In the genomic region with DNA sequence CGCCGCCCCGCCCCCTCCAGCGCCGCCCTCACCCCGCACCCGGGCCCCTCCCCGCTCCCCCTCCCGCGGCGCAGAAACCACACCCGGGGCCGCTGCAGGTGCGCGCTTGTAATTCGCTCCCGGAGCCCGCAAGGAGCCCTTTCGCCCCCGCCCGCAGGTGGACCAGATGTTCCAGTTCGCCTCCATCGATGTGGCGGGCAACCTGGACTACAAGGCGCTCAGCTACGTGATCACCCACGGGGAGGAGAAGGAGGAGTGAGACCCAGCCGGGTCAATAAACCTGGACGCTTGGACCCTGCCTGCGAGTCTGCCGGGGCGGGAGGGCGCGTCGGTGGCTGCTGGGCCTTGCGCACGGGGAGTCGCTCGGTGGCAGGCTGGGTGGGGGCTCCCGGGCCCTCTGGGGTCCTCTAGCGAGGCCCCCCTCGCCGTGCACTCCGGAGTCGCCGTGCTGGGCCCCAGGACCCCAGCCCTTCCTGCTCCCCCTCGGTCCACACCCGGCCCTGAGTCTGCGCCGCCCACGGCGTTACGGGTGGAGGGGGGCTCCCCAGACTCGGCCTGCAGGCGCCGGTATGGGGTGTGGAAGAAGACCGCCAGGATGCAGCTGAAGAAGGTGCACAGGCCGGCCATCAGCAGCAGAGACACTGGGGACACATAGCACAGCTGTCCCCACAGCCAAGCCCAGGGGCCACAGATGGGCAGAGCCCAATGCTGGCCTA, we compare ENCODE assay signal across 9 cellular contexts. TPM values are rescaled to one million over a fixed set of nuclear protein-coding genes. Genes with fewer than 3 reads are reported as not detected.
A peak's percentile ranks its signal among the peaks of the same experiment; 100 is the strongest.
DNase-seq lines count a peak whose midpoint lies in the region; ATAC-seq and TF ChIP-seq lines count a peak whose summit lies in the region.
"Had no signal": no experiment of that assay in that cellular context is flagged by ENCODE, and none has a peak within 500 bp of the region (broad histone marks: within the 10 kb centered on the region; RNA-seq: fewer than 3 reads in every experiment).

No MANE protein-coding gene starts in this region.

- H3K27ac Mint-ChIP-seq in activated naive CD8-positive, alpha-beta T cell treated with anti-CD3 and anti-CD28 coated beads for 36 hours = no peak overlapping the region
- no peak overlapping the region for H3K27ac Mint-ChIP-seq in activated naive CD8-positive, alpha-beta T cell treated with anti-CD3 and anti-CD28 coated beads, Interleukin-2, amount 50 U/mL, for 24 hours
- H3K27ac Mint-ChIP-seq: T-helper 1 cell treated with Interleukin-12 subunit alpha and Interleukin-12 subunit beta and Interleukin-4 antibody, amounts not matched to agents 30 μg/mL and 1 μg/mL, for 36 hours had no signal

- intact Hi-C loops in upper lobe of right lung (cut with DNase I) = no loop called here

- H3K9me2 ChIP-seq in OCI-LY1 (ENCODE audit: low read depth, low read length) = no peaks in the 10 kb centered on the region

- TF ChIP-seq CTCF in OCI-LY1 (IDR thresholded peaks at IDR 0.05; ENCODE audit: low read length) (no peak), upper lobe of right lung (IDR thresholded peaks at IDR 0.05) (no peak)

- H3K4me1 ChIP-seq in OCI-LY1 (ENCODE audit: insufficient read depth, low read length, severe bottlenecking) (peaks cover 25% of the 10 kb centered on the region), upper lobe of right lung (peaks cover 21% of the 10 kb centered on the region)

- H3K4me3 Mint-ChIP-seq in activated naive CD8-positive, alpha-beta T cell treated with anti-CD3 and anti-CD28 coated beads for 36 hours = peak overlapping the region; percentile 48
- H3K4me3 Mint-ChIP-seq in activated naive CD8-positive, alpha-beta T cell treated with anti-CD3 and anti-CD28 coated beads, Interleukin-2, amount 50 U/mL, for 24 hours = no peak overlapping the region
- H3K4me3 Mint-ChIP-seq: T-helper 1 cell treated with Interleukin-12 subunit alpha and Interleukin-12 subunit beta and Interleukin-4 antibody, amounts not matched to agents 30 μg/mL and 1 μg/mL, for 36 hours had no signal

- H3K27me3 ChIP-seq in OCI-LY1 (ENCODE audit: insufficient read depth, low read length) (no peaks in the 10 kb centered on the region; the same call in 1 of the 2 replicates), upper lobe of right lung (no peaks in the 10 kb centered on the region)

- no peak for ATAC-seq in activated naive CD8-positive, alpha-beta T cell treated with anti-CD3 and anti-CD28 coated beads, Interleukin-2, amount 50 U/mL, for 24 hours
- ATAC-seq in upper lobe of right lung (peak; percentile 51), GM21526 (IDR thresholded peaks at IDR 0.05; ENCODE audit: low FRiP score, unreplicated experiment) (no peak), GM21515 (IDR thresholded peaks at IDR 0.05; ENCODE audit: unreplicated experiment) (no peak)

- H3F3A ChIP-seq in OCI-LY1 (ENCODE audit: insufficient read depth, low read length) = no peaks in the 10 kb centered on the region

- H3K4me2 ChIP-seq in OCI-LY1 (ENCODE audit: low read length) = peak overlapping the region; percentile 38; the same call in 1 of the 2 replicates

- no peaks in the 10 kb centered on the region for H3K4me1 Mint-ChIP-seq in activated naive CD8-positive, alpha-beta T cell treated with anti-CD3 and anti-CD28 coated beads for 36 hours
- H3K4me1 Mint-ChIP-seq in activated naive CD8-positive, alpha-beta T cell treated with anti-CD3 and anti-CD28 coated beads, Interleukin-2, amount 50 U/mL, for 24 hours = peaks cover 9% of the 10 kb centered on the region

- H3K27me3 Mint-ChIP-seq in activated naive CD8-positive, alpha-beta T cell treated with anti-CD3 and anti-CD28 coated beads for 36 hours = peaks cover 3% of the 10 kb centered on the region
- peaks cover 4% of the 10 kb centered on the region for H3K27me3 Mint-ChIP-seq in activated naive CD8-positive, alpha-beta T cell treated with anti-CD3 and anti-CD28 coated beads, Interleukin-2, amount 50 U/mL, for 24 hours

- H3K9me3 ChIP-seq in OCI-LY1 (ENCODE audit: low read length) = no peaks in the 10 kb centered on the region
- no peaks in the 10 kb centered on the region for H3K9me3 ChIP-seq in upper lobe of right lung

- no peaks in the 10 kb centered on the region for H3K36me3 ChIP-seq in OCI-LY1 (ENCODE audit: insufficient read depth, low read length)
- H3K36me3 ChIP-seq in upper lobe of right lung = no peaks in the 10 kb centered on the region

- H3K27ac ChIP-seq in OCI-LY1 (ENCODE audit: low read depth, low read length, poor library complexity, severe bottlenecking) (no peak overlapping the region), upper lobe of right lung (no peak overlapping the region)

- no peak overlapping the region for H3K9ac ChIP-seq in OCI-LY1 (ENCODE audit: low read length)

- peak; percentile 62 for DNase-seq in activated naive CD8-positive, alpha-beta T cell treated with anti-CD3 and anti-CD28 coated beads for 36 hours
- DNase-seq in activated naive CD8-positive, alpha-beta T cell treated with anti-CD3 and anti-CD28 coated beads, Interleukin-2, amount 50 U/mL, for 24 hours = no peak
- DNase-seq in germinal center (ENCODE audit: low spot score) (peak; percentile 60), upper lobe of right lung (peak; percentile 85), OCI-M2 (lab: John Stamatoyannopoulos, UW; ENCODE audit: unreplicated experiment) (no peak)

- H4K20me1 ChIP-seq in OCI-LY1 (ENCODE audit: insufficient read depth, low read length) = no peaks in the 10 kb centered on the region

- H3K79me2 ChIP-seq in OCI-LY1 (ENCODE audit: insufficient read depth, low read length) = no peaks in the 10 kb centered on the region

- H3K4me3 ChIP-seq in OCI-LY1 (ENCODE audit: low read depth, low read length, poor library complexity, severe bottlenecking) = peak overlapping the region; percentile 27
- H3K4me3 ChIP-seq in upper lobe of right lung = no peak overlapping the region

- no peak overlapping the region for H2AFZ ChIP-seq in OCI-LY1 (ENCODE audit: low read length)

- H3K36me3 Mint-ChIP-seq in activated naive CD8-positive, alpha-beta T cell treated with anti-CD3 and anti-CD28 coated beads for 36 hours = no peaks in the 10 kb centered on the region
- H3K36me3 Mint-ChIP-seq in activated naive CD8-positive, alpha-beta T cell treated with anti-CD3 and anti-CD28 coated beads, Interleukin-2, amount 50 U/mL, for 24 hours (ENCODE audit: low read depth) = no peaks in the 10 kb centered on the region

- no peaks in the 10 kb centered on the region for H3K9me3 Mint-ChIP-seq in activated naive CD8-positive, alpha-beta T cell treated with anti-CD3 and anti-CD28 coated beads for 36 hours
- H3K9me3 Mint-ChIP-seq in activated naive CD8-positive, alpha-beta T cell treated with anti-CD3 and anti-CD28 coated beads, Interleukin-2, amount 50 U/mL, for 24 hours = no peaks in the 10 kb centered on the region
- H3K9me3 Mint-ChIP-seq: T-helper 1 cell treated with Interleukin-12 subunit alpha and Interleukin-12 subunit beta and Interleukin-4 antibody, amounts not matched to agents 30 μg/mL and 1 μg/mL, for 36 hours had no signal

RNA-seq across cellular contexts. Expression of a gene that starts 7.1 kb away (rescaled TPM):
- total RNA-seq in activated naive CD8-positive, alpha-beta T cell treated with anti-CD3 and anti-CD28 coated beads for 36 hours = under 1 TPM; 0.38 to 0.43 TPM
- 32.9 TPM for total RNA-seq in upper lobe of right lung

RNA-seq across cellular contexts. Expression of a gene that starts 7.6 kb away (rescaled TPM):
- 10 to 100 TPM; 22.7 to 22.9 TPM for total RNA-seq in activated naive CD8-positive, alpha-beta T cell treated with anti-CD3 and anti-CD28 coated beads for 36 hours
- 9.7 TPM for total RNA-seq in upper lobe of right lung

RNA-seq across cellular contexts. Expression of a gene that starts 7.8 kb away (rescaled TPM):
- total RNA-seq in activated naive CD8-positive, alpha-beta T cell treated with anti-CD3 and anti-CD28 coated beads for 36 hours = 100 to 1,000 TPM; 284 to 287 TPM
- total RNA-seq in upper lobe of right lung = 167 TPM

RNA-seq across cellular contexts. Expression of a gene that starts 23.7 kb away (rescaled TPM):
- 10 to 100 TPM; 19.7 to 21.2 TPM for total RNA-seq in activated naive CD8-positive, alpha-beta T cell treated with anti-CD3 and anti-CD28 coated beads for 36 hours
- 42.2 TPM for total RNA-seq in upper lobe of right lung

RNA-seq across cellular contexts. Expression of a gene that starts 56.5 kb away (rescaled TPM):
- 10 to 100 TPM; 12.6 to 13.9 TPM for total RNA-seq in activated naive CD8-positive, alpha-beta T cell treated with anti-CD3 and anti-CD28 coated beads for 36 hours
- total RNA-seq in upper lobe of right lung = 9.1 TPM

Comparison
In these comparisons a context has a peak if more than half of its experiments do, and no peak if none do; other contexts are left out.
1. DNase-seq: peak in activated naive CD8-positive, alpha-beta T cell treated with anti-CD3 and anti-CD28 coated beads for 36 hours (single experiment), germinal center (single experiment) and upper lobe of right lung (single experiment); none in activated naive CD8-positive, alpha-beta T cell treated with anti-CD3 and anti-CD28 coated beads, Interleukin-2, amount 50 U/mL, for 24 hours (single experiment) and OCI-M2 (single experiment).
2. RNA of a gene that starts 7.1 kb away (total RNA-seq): 32.9 TPM in upper lobe of right lung (single experiment); 0.38 to 0.43 TPM in activated naive CD8-positive, alpha-beta T cell treated with anti-CD3 and anti-CD28 coated beads for 36 hours; every median in the first group is over 10 times any median in the second.